25 cellular contexts compared by ENCODE assay signal in genomic region chr12:62762645-62763044, GRCh38.
"Had no signal": no experiment of that assay in that cellular context is flagged by ENCODE, and none has a peak within 500 bp of the region (broad histone marks: within the 10 kb centered on the region; RNA-seq: fewer than 3 reads in every experiment).

No MANE protein-coding gene starts in this region.

- H3K27me3 Mint-ChIP-seq: dendritic cell treated with granulocyte-macrophage colony-stimulating factor and Interleukin-4, amounts not matched to agents 40 ng/mL and 50 ng/mL, for 4 days had no signal

- H3K4me1 ChIP-seq: esophagus squamous epithelium had no signal

- H3K27ac Mint-ChIP-seq: activated CD4-positive, alpha-beta memory T cell treated with anti-CD3 and anti-CD28 coated beads for 36 hours; activated CD4-positive, alpha-beta T cell treated with anti-CD3 and anti-CD28 coated beads, Interleukin-2, amount 10 ng/mL, durations not matched to agents 24 days and 14 days; activated T-helper 17 cell treated with anti-CD3 and anti-CD28 coated beads, Interleukin-2, amount 50 U/mL, for 72 hours; dendritic cell treated with granulocyte-macrophage colony-stimulating factor and Interleukin-4, amounts not matched to agents 40 ng/mL and 50 ng/mL, for 4 days; memory B cell; natural killer cell treated with Interleukin-12 subunit alpha and Interleukin-12 subunit beta and Interleukin-15 and Interleukin-18, amount 100 ng/mL, for 72 hours; stimulated activated naive B cell treated with anti-CD40 and anti-IgM and Interleukin-4, amounts not matched to agents 10 μg/mL and 1 μg/mL and 100 μg/mL, for 72 hours; T-helper 17 cell had no signal

- H3K4me3 Mint-ChIP-seq: activated CD4-positive, alpha-beta memory T cell treated with anti-CD3 and anti-CD28 coated beads for 36 hours; activated CD4-positive, alpha-beta T cell treated with anti-CD3 and anti-CD28 coated beads, Interleukin-2, amount 10 ng/mL, durations not matched to agents 24 days and 14 days; activated T-cell treated with anti-CD3 and anti-CD28 coated beads, Interleukin-2, amount 50 U/mL, for 4 hours; activated T-helper 17 cell treated with anti-CD3 and anti-CD28 coated beads, Interleukin-2, amount 50 U/mL, for 72 hours; dendritic cell treated with granulocyte-macrophage colony-stimulating factor and Interleukin-4, amounts not matched to agents 40 ng/mL and 50 ng/mL, for 4 days; endodermal cell; memory B cell; natural killer cell treated with Interleukin-12 subunit alpha and Interleukin-12 subunit beta and Interleukin-15 and Interleukin-18, amount 100 ng/mL, for 72 hours; stimulated activated naive B cell treated with anti-CD40 and anti-IgM and Interleukin-4, amounts not matched to agents 10 μg/mL and 1 μg/mL and 100 μg/mL, for 72 hours; T-helper 17 cell had no signal

- H3K9me3 ChIP-seq: esophagus squamous epithelium, right atrium auricular region, SK-N-SH, tibial nerve had no signal

- H3K9me3 Mint-ChIP-seq: activated CD4-positive, alpha-beta memory T cell treated with anti-CD3 and anti-CD28 coated beads for 36 hours; activated CD4-positive, alpha-beta T cell treated with anti-CD3 and anti-CD28 coated beads, Interleukin-2, amount 10 ng/mL, durations not matched to agents 24 days and 14 days; activated T-cell treated with anti-CD3 and anti-CD28 coated beads, Interleukin-2, amount 50 U/mL, for 4 hours; activated T-helper 17 cell treated with anti-CD3 and anti-CD28 coated beads, Interleukin-2, amount 50 U/mL, for 72 hours; dendritic cell treated with granulocyte-macrophage colony-stimulating factor and Interleukin-4, amounts not matched to agents 40 ng/mL and 50 ng/mL, for 4 days; memory B cell; natural killer cell treated with Interleukin-12 subunit alpha and Interleukin-12 subunit beta and Interleukin-15 and Interleukin-18, amount 100 ng/mL, for 72 hours; stimulated activated naive B cell treated with anti-CD40 and anti-IgM and Interleukin-4, amounts not matched to agents 10 μg/mL and 1 μg/mL and 100 μg/mL, for 72 hours had no signal

- ATAC-seq: activated T-cell treated with anti-CD3 and anti-CD28 coated beads, Interleukin-2, amount 50 U/mL, for 4 hours; activated T-helper 17 cell treated with anti-CD3 and anti-CD28 coated beads, Interleukin-2, amount 50 U/mL, for 72 hours; stimulated activated naive B cell treated with anti-CD40 and anti-IgM and Interleukin-4, amounts not matched to agents 10 μg/mL and 1 μg/mL and 100 μg/mL, for 72 hours; T-helper 17 cell had no signal

- H3K27ac ChIP-seq: esophagus squamous epithelium, right atrium auricular region, tibial nerve had no signal

- H3K4me1 Mint-ChIP-seq: memory B cell had no signal

- H3K27me3 ChIP-seq: esophagus squamous epithelium, right atrium auricular region, tibial nerve had no signal

- DNase-seq: activated CD4-positive, alpha-beta memory T cell treated with anti-CD3 and anti-CD28 coated beads for 36 hours; activated CD4-positive, alpha-beta T cell treated with anti-CD3 and anti-CD28 coated beads, Interleukin-2, amount 10 ng/mL, durations not matched to agents 24 days and 14 days; activated CD4-positive, CD25-positive, alpha-beta regulatory T cell treated with anti-CD3 and anti-CD28 coated beads, Interleukin-2, amount 50 U/mL, for 72 hours; activated CD8-positive, alpha-beta memory T cell treated with anti-CD3 and anti-CD28 coated beads, Interleukin-2, amount 50 U/mL, for 48 hours; activated gamma-delta T cell treated with Interleukin-2 at 50 U/mL for 16 hours; activated naive CD4-positive, alpha-beta T cell treated with anti-CD3 and anti-CD28 coated beads, Interleukin-2, amount 50 U/mL, for 16 hours; activated T-cell treated with anti-CD3 and anti-CD28 coated beads, Interleukin-2, amount 50 U/mL, for 4 hours; amniotic stem cell; central memory CD4-positive, alpha-beta T cell; endodermal cell; esophagus squamous epithelium; midbrain; SK-N-SH; stimulated activated CD4-positive, alpha-beta T cell treated with anti-CD3 and anti-CD28 coated beads, Interleukin-15, amount 100 ng/mL, for 24 hours; stimulated activated CD4-positive, alpha-beta T cell treated with anti-CD3 and anti-CD28 coated beads, Interleukin-2, amount 100 ng/mL, for 24 hours; stimulated activated naive B cell treated with anti-CD40 and anti-IgM and Interleukin-4, amounts not matched to agents 10 μg/mL and 1 μg/mL and 100 μg/mL, for 72 hours; SW 1271; T-helper 17 cell; T1000 had no signal

- H3K4me3 ChIP-seq: esophagus squamous epithelium, right atrium auricular region, tibial nerve had no signal

- H3K36me3 Mint-ChIP-seq: activated CD4-positive, alpha-beta memory T cell treated with anti-CD3 and anti-CD28 coated beads for 36 hours; memory B cell; natural killer cell treated with Interleukin-12 subunit alpha and Interleukin-12 subunit beta and Interleukin-15 and Interleukin-18, amount 100 ng/mL, for 72 hours; stimulated activated naive B cell treated with anti-CD40 and anti-IgM and Interleukin-4, amounts not matched to agents 10 μg/mL and 1 μg/mL and 100 μg/mL, for 72 hours had no signal

- H3K36me3 ChIP-seq: esophagus squamous epithelium, right atrium auricular region, tibial nerve had no signal
